ENCODE assay signal across 20 cellular contexts in the genomic region with DNA sequence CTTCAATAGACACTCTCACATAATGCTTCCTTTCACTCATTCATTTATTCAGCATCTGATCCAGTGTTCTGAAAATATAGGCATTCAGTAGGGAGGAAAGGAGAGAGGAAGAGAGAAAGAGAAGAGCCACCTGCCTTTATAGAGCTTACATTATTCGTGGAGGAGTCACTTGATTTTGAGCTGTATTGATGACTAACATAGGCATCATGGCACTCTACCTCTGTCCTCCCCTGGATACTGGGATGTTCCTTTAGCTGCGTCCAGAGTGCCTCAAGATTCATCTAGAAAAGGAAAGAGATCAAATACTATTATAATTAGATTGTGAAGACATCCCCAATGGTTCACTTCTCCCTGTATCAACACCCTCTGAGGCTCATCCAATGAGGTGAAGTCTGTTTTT.
DNase-seq lines count a peak whose midpoint lies in the region; ATAC-seq, FAIRE-seq and TF ChIP-seq lines count a peak whose summit lies in the region.
"Had no signal": no experiment of that assay in that cellular context is flagged by ENCODE, and none has a peak within 500 bp of the region (broad histone marks: within the 10 kb centered on the region; RNA-seq: fewer than 3 reads in every experiment).

No MANE protein-coding gene starts in this region.

- H3K79me2 ChIP-seq in keratinocyte (ENCODE audit: control insufficient read depth, insufficient read depth, low read length): no peaks in the 10 kb centered on the region

- no peaks in the 10 kb centered on the region for H3K9me3 Mint-ChIP-seq in HFFc6
- H3K9me3 Mint-ChIP-seq: H9 had no signal

- DNase-seq in A172 (ENCODE audit: low spot score) (peak; percentile 5), HFFc6 (no peak), keratinocyte (ENCODE audit: low read depth, low spot score) (no peak), NOMO-1 treated with DMSO at 0.1 percent for 48 hours (lab: John Stamatoyannopoulos, UW; ENCODE audit: unreplicated experiment) (no peak), NCI-H1436 (lab: John Stamatoyannopoulos, UW) (no peak), NCI-H2029 treated with DMSO at 0.1 percent for 48 hours (lab: John Stamatoyannopoulos, UW) (no peak)
- DNase-seq: CD8-positive, alpha-beta memory T cell; H9; NCI-H1436 treated with DMSO at 0.1 percent for 48 hours; NCI-H2081 treated with DMSO at 0.1 percent for 48 hours; NCI-H510A; NCI-H774; SHP77 treated with DMSO at 0.1 percent for 48 hours had no signal

- H3K27ac Mint-ChIP-seq in HFFc6: peak overlapping the region; percentile 70; the same call in 1 of the 2 replicates
- H3K27ac Mint-ChIP-seq: CD8-positive, alpha-beta memory T cell; H9 had no signal

- no peak for ATAC-seq in GM21723 (IDR thresholded peaks at IDR 0.05; ENCODE audit: unreplicated experiment)
- ATAC-seq: K562 had no signal

- H3K4me3 Mint-ChIP-seq in HFFc6: peak overlapping the region; percentile 68
- H3K4me3 Mint-ChIP-seq: CD8-positive, alpha-beta memory T cell; H9 had no signal

- no peak overlapping the region for H3K4me2 ChIP-seq in keratinocyte (ENCODE audit: control insufficient read depth, extremely low read depth, insufficient read depth, low read depth, low read length)
- H3K4me2 ChIP-seq: BLaER1 treated with 17β-estradiol and CSF1 and Interleukin-3, amounts not matched to agents 10 nM and 100 nM had no signal

- peaks cover 59% of the 10 kb centered on the region for H3K4me1 Mint-ChIP-seq in HFFc6 (ENCODE audit: low read depth)
- H3K4me1 Mint-ChIP-seq: CD8-positive, alpha-beta memory T cell had no signal

- no peaks in the 10 kb centered on the region for H4K20me1 ChIP-seq in keratinocyte (ENCODE audit: control insufficient read depth, extremely low read depth, insufficient read depth, low read length)
- H4K20me1 ChIP-seq: BLaER1 treated with 17β-estradiol and CSF1 and Interleukin-3, amounts not matched to agents 10 nM and 100 nM had no signal

- H3K4me1 ChIP-seq in keratinocyte (ENCODE audit: control insufficient read depth, extremely low read depth, insufficient read depth, low read length): peaks cover 31% of the 10 kb centered on the region
- H3K4me1 ChIP-seq: BLaER1 treated with 17β-estradiol and CSF1 and Interleukin-3, amounts not matched to agents 10 nM and 100 nM had no signal

- H3K9me1 ChIP-seq in keratinocyte (ENCODE audit: control insufficient read depth, extremely low read depth, insufficient read depth, low read length): no peaks in the 10 kb centered on the region

- no peaks in the 10 kb centered on the region for H3K9me3 ChIP-seq in keratinocyte (ENCODE audit: control insufficient read depth, low read depth, low read length)
- H3K9me3 ChIP-seq: A549; BLaER1 treated with 17β-estradiol and CSF1 and Interleukin-3, amounts not matched to agents 10 nM and 100 nM had no signal

- dilution Hi-C loops in keratinocyte (cut with MboI; ENCODE audit: extremely low pct_ligation_motif_present, low sequenced_read_pairs): no loop called here

- H2AFZ ChIP-seq in keratinocyte (ENCODE audit: control insufficient read depth, low read length): no peak overlapping the region

- H3K27ac ChIP-seq in VCaP (peak overlapping the region; percentile 71; the same call in 1 of the 2 replicates), keratinocyte (ENCODE audit: control insufficient read depth, insufficient read depth, low read length) (peak overlapping the region; percentile 25)
- H3K27ac ChIP-seq: BLaER1 treated with 17β-estradiol and CSF1 and Interleukin-3, amounts not matched to agents 10 nM and 100 nM; HL-60 had no signal

- FAIRE-seq in keratinocyte (lab: Jason Lieb, UNC): peak; percentile 17
- FAIRE-seq: A549, GM12892, K562 had no signal

- no peaks in the 10 kb centered on the region for H3K27me3 ChIP-seq in keratinocyte (ENCODE audit: control insufficient read depth, extremely low read depth, insufficient read depth, low read length)
- H3K27me3 ChIP-seq: BLaER1 treated with 17β-estradiol and CSF1 and Interleukin-3, amounts not matched to agents 10 nM and 100 nM had no signal

- H3K36me3 ChIP-seq in keratinocyte (ENCODE audit: control insufficient read depth in 2 of 2, extremely low read depth in 1 of 2, insufficient read depth in 2 of 2, low read length in 2 of 2): no peaks in the 10 kb centered on the region
- H3K36me3 ChIP-seq: BLaER1 treated with 17β-estradiol and CSF1 and Interleukin-3, amounts not matched to agents 10 nM and 100 nM had no signal

- H3K9ac ChIP-seq in keratinocyte (ENCODE audit: control insufficient read depth, extremely low read depth, insufficient read depth, low read length): no peak overlapping the region
- H3K9ac ChIP-seq: BLaER1 treated with 17β-estradiol and CSF1 and Interleukin-3, amounts not matched to agents 10 nM and 100 nM had no signal

- no peaks in the 10 kb centered on the region for H3K27me3 Mint-ChIP-seq in HFFc6 (ENCODE audit: insufficient read depth)
- H3K27me3 Mint-ChIP-seq: CD8-positive, alpha-beta memory T cell had no signal

- no peak overlapping the region for H3K4me3 ChIP-seq in keratinocyte (ENCODE audit: control insufficient read depth in 2 of 3, extremely low read depth in 1 of 3, insufficient read depth in 2 of 3, low read depth in 1 of 3, low read length in 3 of 3)
- H3K4me3 ChIP-seq: A549; BLaER1 treated with 17β-estradiol and CSF1 and Interleukin-3, amounts not matched to agents 10 nM and 100 nM; K562 had no signal

- H3K36me3 Mint-ChIP-seq in HFFc6 (ENCODE audit: low read depth): no peaks in the 10 kb centered on the region
- H3K36me3 Mint-ChIP-seq: CD8-positive, alpha-beta memory T cell had no signal

- TF ChIP-seq CTCF in HFFc6 (IDR thresholded peaks at IDR 0.05): no peak
- TF ChIP-seq CTCF in VCaP (conservative IDR thresholded peaks at IDR 0.05): no peak
- no peak for TF ChIP-seq CTCF in keratinocyte (optimal IDR thresholded peaks at IDR 0.05 in 1 of 3, IDR thresholded peaks at IDR 0.05 in 1 of 3, conservative IDR thresholded peaks at IDR 0.05 in 1 of 3; ENCODE audit: extremely low read depth in 1 of 3, insufficient read depth in 2 of 3, low read length in 3 of 3)
